ENCODE assay signal across 9 cellular contexts in the genomic region with DNA sequence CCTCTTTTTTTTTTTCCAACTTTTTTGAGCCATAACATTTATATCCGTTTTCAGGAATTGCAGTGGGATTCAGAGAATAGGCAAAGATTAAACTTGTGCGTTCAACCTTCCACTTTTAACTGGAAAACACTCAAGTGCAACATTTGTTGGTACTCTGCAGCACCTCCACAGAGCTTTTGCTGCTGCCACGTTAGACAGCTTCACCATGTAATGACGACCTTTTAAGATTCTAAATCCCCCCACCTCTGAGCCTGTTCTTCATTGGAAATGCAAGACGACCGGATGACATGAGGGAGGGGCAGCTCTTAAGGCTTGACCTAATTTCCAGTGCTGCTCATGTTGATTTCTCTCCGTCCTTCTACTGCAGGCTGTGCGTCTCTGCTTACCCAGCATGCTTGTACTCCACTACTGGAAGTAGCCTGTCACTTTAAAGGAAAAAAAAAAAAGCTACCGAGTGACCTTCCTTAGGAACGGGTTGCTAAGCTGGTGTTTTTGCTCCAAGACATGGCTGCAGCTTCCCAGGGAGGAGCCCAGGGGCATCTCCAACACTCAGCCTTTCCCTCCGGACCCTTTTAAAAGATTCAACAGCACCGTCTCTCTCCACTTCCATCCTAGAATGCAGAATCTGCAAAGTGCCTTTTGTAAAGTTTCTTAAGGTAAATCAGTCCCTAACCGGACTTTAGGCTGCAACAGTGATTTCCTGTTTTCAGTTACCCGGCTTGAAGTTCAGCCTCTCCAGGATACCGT. TPM values are rescaled to one million over a fixed set of nuclear protein-coding genes. Genes with fewer than 3 reads are reported as not detected.
DNase-seq lines count a peak whose midpoint lies in the region; ATAC-seq, FAIRE-seq and TF ChIP-seq lines count a peak whose summit lies in the region.
"Had no signal": no experiment of that assay in that cellular context is flagged by ENCODE, and none has a peak within 500 bp of the region (broad histone marks: within the 10 kb centered on the region; RNA-seq: fewer than 3 reads in every experiment).

TSS of gene CC2D2A (plus strand) at position 481 of the 747 bp plus-strand sequence. CDS start 6,051 bp downstream, outside the sequence.

- ATAC-seq in HG02870 (IDR thresholded peaks at IDR 0.05; ENCODE audit: unreplicated experiment) (peak; percentile 26), pancreas (peak; percentile 91 to 98 (median 96)), GM18873 (IDR thresholded peaks at IDR 0.05; ENCODE audit: low FRiP score, unreplicated experiment) (no peak)

- CTCF ChIA-PET in A673 (lab: Charles Lee), result no interaction called here

- DNase-seq in A673 (ENCODE audit: low spot score) (no peak), adrenal gland (peak; percentile 22 to 58 (median 34)), left ventricle myocardium inferior (no peak), pancreas (peak in 3 of 6 donors; percentile 6 to 32 (median 16)), NCI-H187 treated with DMSO at 0.1 percent for 48 hours (lab: John Stamatoyannopoulos, UW) (no peak), NCI-H1436 treated with DMSO at 0.1 percent for 48 hours (lab: John Stamatoyannopoulos, UW) (no peak)

- no peaks in the 10 kb centered on the region for H3K4me1 ChIP-seq in A673 (ENCODE audit: insufficient read depth, low read length, poor library complexity, severe bottlenecking)
- H3K4me1 ChIP-seq in adrenal gland (replicated peaks in 1 of 2), result peaks cover 4 to 20% of the 10 kb centered on the region in 2 donors
- H3K4me1 ChIP-seq in left ventricle myocardium inferior, result peaks cover 40% of the 10 kb centered on the region
- H3K4me1 ChIP-seq in pancreas, result no peaks in the 10 kb centered on the region

- POLR2A ChIA-PET in A673 (lab: Charles Lee; ENCODE audit: low non-redundant PET), result interaction anchor here (0.6 kb wide), 1 partner anchor 1709 kb away, joined by 4 read pairs; no protein-coding TSS in a partner anchor

- H3K36me3 ChIP-seq in A673 (ENCODE audit: insufficient read depth, low read length, poor library complexity, severe bottlenecking), result no peaks in the 10 kb centered on the region
- H3K36me3 ChIP-seq in adrenal gland (replicated peaks in 1 of 2), result no peaks in the 10 kb centered on the region
- no peaks in the 10 kb centered on the region for H3K36me3 ChIP-seq in left ventricle myocardium inferior
- H3K36me3 ChIP-seq in pancreas, result no peaks in the 10 kb centered on the region

- H3K9me3 ChIP-seq in A673 (ENCODE audit: low read depth, low read length, poor library complexity, severe bottlenecking) (no peaks in the 10 kb centered on the region), adrenal gland (replicated peaks in 1 of 3) (no peaks in the 10 kb centered on the region), left ventricle myocardium inferior (replicated peaks) (no peaks in the 10 kb centered on the region), pancreas (no peaks in the 10 kb centered on the region)

- TF ChIP-seq CTCF in A673 (conservative IDR thresholded peaks at IDR 0.05; ENCODE audit: low read depth, low read length) (no peak), adrenal gland (IDR thresholded peaks at IDR 0.05) (no peak), left ventricle myocardium inferior (IDR thresholded peaks at IDR 0.05; ENCODE audit: borderline replicate concordance) (no peak), pancreas (IDR thresholded peaks at IDR 0.05) (no peak)

- WGBS in adrenal gland, 4 donors, result 3 to 6% (median 5%) methylated on average over 14 to 15 of the region's 15 CpGs
- 2 to 3% methylated on average over 15 of the region's 15 CpGs for WGBS in pancreas, 2 donors

- no TSS peak for BruUV-seq in A673 (replicated peaks; lab: Mats Ljungman, UMichigan)

- no peak within 1 kb of the TSS for H3K4me3 ChIP-seq in A673 (ENCODE audit: low read depth, low read length, poor library complexity, severe bottlenecking)
- H3K4me3 ChIP-seq in adrenal gland, result peak within 1 kb of the TSS in 2 of 4 donors; percentile 37 to 84
- H3K4me3 ChIP-seq in left ventricle myocardium inferior, result peak within 1 kb of the TSS; percentile 71
- peak within 1 kb of the TSS; percentile 15 to 46 (median 34) for H3K4me3 ChIP-seq in pancreas

- H3K27ac ChIP-seq in A673 (ENCODE audit: low read depth, low read length, poor library complexity, severe bottlenecking), result no peak within 1 kb of the TSS
- peak within 1 kb of the TSS in 1 of 5 donors; percentile 24 for H3K27ac ChIP-seq in adrenal gland
- H3K27ac ChIP-seq in left ventricle myocardium inferior (replicated peaks), result peak within 1 kb of the TSS; percentile 73
- H3K27ac ChIP-seq in pancreas, result no peak within 1 kb of the TSS

- intact Hi-C loops in A673 (cut with micrococcal nuclease; ENCODE audit: unreplicated experiment), result loop anchor here (10.0 kb wide), 2 partner anchors 735 to 795 kb away; no protein-coding TSS in a partner anchor
- intact Hi-C loops in adrenal gland (cut with DNase I), result no loop called here
- intact Hi-C loops in left ventricle myocardium inferior (cut with micrococcal nuclease), result no loop called here
- intact Hi-C loops in pancreas (cut with DNase I), result no loop called here

- FAIRE-seq in pancreas (lab: Jason Lieb, UNC), result no peak
- FAIRE-seq: colon had no signal

- no peak for TF ChIP-seq POLR2A in adrenal gland (IDR thresholded peaks at IDR 0.05)

- H3K27me3 ChIP-seq in A673 (replicated peaks; ENCODE audit: insufficient read depth, low read depth, low read length, poor library complexity), result no peaks in the 10 kb centered on the region
- no peaks in the 10 kb centered on the region for H3K27me3 ChIP-seq in adrenal gland
- H3K27me3 ChIP-seq in left ventricle myocardium inferior (ENCODE audit: low read depth), result no peaks in the 10 kb centered on the region
- H3K27me3 ChIP-seq in pancreas, result no peaks in the 10 kb centered on the region

RNA-seq across cellular contexts. Expression of gene CC2D2A, which starts in this region (rescaled TPM):
- 25.2 and 29.7 TPM in 2 replicates for total RNA-seq in A673 (2021)
- total RNA-seq in adrenal gland, result 10 to 100 TPM; 14.4 to 52.3 (median 20.9) TPM
- polyA plus RNA-seq in adrenal gland, result 10 to 100 TPM; 15.7 to 35.5 (median 17.5) TPM
- 9.6 TPM for total RNA-seq in left ventricle myocardium inferior
- 1 to 10 TPM; 1.9 to 7.7 (median 3.5) TPM for total RNA-seq in pancreas
- polyA plus RNA-seq in pancreas, result 1 to 10 TPM; 4.1 to 6.2 TPM

Comparison
In these comparisons a context has a peak if more than half of its experiments do, and no peak if none do; other contexts are left out.
1. DNase-seq: peak in adrenal gland (7 of 7); none in A673 (single experiment), left ventricle myocardium inferior (single experiment), NCI-H187 treated with DMSO at 0.1 percent for 48 hours (single experiment) and NCI-H1436 treated with DMSO at 0.1 percent for 48 hours (single experiment).